9 cellular contexts compared by ENCODE assay signal in genomic region chr11:45252134-45252856, GRCh38. TPM values are rescaled to one million over a fixed set of nuclear protein-coding genes. Genes with fewer than 3 reads are reported as not detected.
DNase-seq lines count a peak whose midpoint lies in the region; ATAC-seq and TF ChIP-seq lines count a peak whose summit lies in the region.
"Had no signal": no experiment of that assay in that cellular context is flagged by ENCODE, and none has a peak within 500 bp of the region (broad histone marks: within the 10 kb centered on the region; RNA-seq: fewer than 3 reads in every experiment).

No MANE protein-coding gene starts in this region.

- no peaks in the 10 kb centered on the region for H3K36me3 Mint-ChIP-seq in activated naive CD8-positive, alpha-beta T cell treated with anti-CD3 and anti-CD28 coated beads, Interleukin-2, amount 50 U/mL, for 24 hours (ENCODE audit: low read depth)

- no peaks in the 10 kb centered on the region for H3K4me1 Mint-ChIP-seq in activated naive CD8-positive, alpha-beta T cell treated with anti-CD3 and anti-CD28 coated beads, Interleukin-2, amount 50 U/mL, for 24 hours

- H3K4me3 ChIP-seq in GM12875 (ENCODE audit: low read depth, low read length): no peak overlapping the region

- peaks cover 15% of the 10 kb centered on the region for H3K27me3 Mint-ChIP-seq in activated naive CD8-positive, alpha-beta T cell treated with anti-CD3 and anti-CD28 coated beads, Interleukin-2, amount 50 U/mL, for 24 hours

- TF ChIP-seq CTCF in GM12875 (IDR thresholded peaks at IDR 0.05; ENCODE audit: borderline replicate concordance, insufficient read depth, low read depth, low read length): peak; percentile 80

- no peak overlapping the region for H3K4me3 Mint-ChIP-seq in activated naive CD8-positive, alpha-beta T cell treated with anti-CD3 and anti-CD28 coated beads, Interleukin-2, amount 50 U/mL, for 24 hours
- H3K4me3 Mint-ChIP-seq: dendritic cell treated with granulocyte-macrophage colony-stimulating factor and Interleukin-4, amounts not matched to agents 40 ng/mL and 50 ng/mL, for 4 days had no signal

- ATAC-seq in activated naive CD8-positive, alpha-beta T cell treated with anti-CD3 and anti-CD28 coated beads, Interleukin-2, amount 50 U/mL, for 24 hours: no peak
- no peak for ATAC-seq in HG02623 (IDR thresholded peaks at IDR 0.05; ENCODE audit: unreplicated experiment)

- no peak overlapping the region for H3K27ac Mint-ChIP-seq in activated naive CD8-positive, alpha-beta T cell treated with anti-CD3 and anti-CD28 coated beads, Interleukin-2, amount 50 U/mL, for 24 hours
- H3K27ac Mint-ChIP-seq: dendritic cell treated with granulocyte-macrophage colony-stimulating factor and Interleukin-4, amounts not matched to agents 40 ng/mL and 50 ng/mL, for 4 days had no signal

- H3K9me3 Mint-ChIP-seq in activated naive CD8-positive, alpha-beta T cell treated with anti-CD3 and anti-CD28 coated beads, Interleukin-2, amount 50 U/mL, for 24 hours: no peaks in the 10 kb centered on the region
- H3K9me3 Mint-ChIP-seq: dendritic cell treated with granulocyte-macrophage colony-stimulating factor and Interleukin-4, amounts not matched to agents 40 ng/mL and 50 ng/mL, for 4 days had no signal

- DNase-seq in A172 (ENCODE audit: low spot score) (peak; percentile 38), NAMALWA (ENCODE audit: low spot score) (peak; percentile 73), islet precursor cell (peak; percentile 93), superior temporal gyrus (ENCODE audit: extremely low spot score) (no peak)
- DNase-seq in activated naive CD8-positive, alpha-beta T cell treated with anti-CD3 and anti-CD28 coated beads, Interleukin-2, amount 50 U/mL, for 24 hours: peak; percentile 40
- DNase-seq in stimulated activated naive CD4-positive, alpha-beta T cell treated with Interleukin-2 at 50 U/mL for 16 hours (lab: John Stamatoyannopoulos, UW): peak; percentile 4

RNA-seq across cellular contexts. Expression of gene SYT13, which starts 33.8 kb away (rescaled TPM):
- total RNA-seq in A172 (2014; rRNA removed; shearing (Covaris generic)): 0.19 TPM in 1 of 2 replicates, not detected in the other
